Comparison of ENCODE assay signal across 11 cellular contexts in the genomic region with DNA sequence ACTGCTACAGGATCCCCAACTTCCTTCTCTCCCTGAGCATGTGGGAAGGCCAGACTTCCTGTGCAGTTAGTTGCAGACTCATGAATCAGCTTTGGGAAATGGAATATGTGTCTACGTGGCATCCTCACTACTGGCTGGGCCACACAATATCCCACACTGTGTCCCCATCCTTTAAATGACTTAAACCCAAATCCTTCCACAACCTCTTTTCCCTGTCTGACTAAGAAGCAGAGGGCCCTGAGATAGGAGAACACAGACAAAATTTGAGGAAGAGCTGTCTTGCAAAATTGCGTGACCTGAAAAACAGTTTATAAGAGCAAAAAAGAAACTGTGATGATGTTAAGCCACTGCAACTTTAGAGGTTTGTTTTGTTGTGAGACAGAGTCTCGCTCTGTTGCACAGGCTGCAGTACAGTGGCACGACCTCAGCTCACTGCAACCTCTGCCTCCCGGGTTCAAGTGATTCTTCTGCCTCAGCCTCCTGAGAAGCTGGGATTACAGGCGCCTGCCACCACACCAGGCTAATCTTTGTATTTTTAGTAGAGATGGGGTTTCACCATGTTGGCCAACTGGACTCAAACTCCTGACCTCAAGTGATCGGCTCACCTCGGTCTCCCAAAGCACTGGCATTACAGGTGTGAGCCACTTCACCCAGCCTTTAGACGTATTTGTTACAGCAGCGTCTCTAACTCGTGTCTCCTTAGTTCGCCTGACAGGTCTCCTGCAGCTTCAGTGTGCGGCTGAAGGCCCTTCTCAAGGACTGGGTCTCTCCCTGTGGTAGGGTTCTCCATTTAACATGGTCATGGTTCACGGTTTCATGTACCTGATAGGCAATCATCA. TPM values are rescaled to one million over a fixed set of nuclear protein-coding genes. Genes with fewer than 3 reads are reported as not detected.
A peak's percentile ranks its signal among the peaks of the same experiment; 100 is the strongest.
DNase-seq lines count a peak whose midpoint lies in the region; ATAC-seq and TF ChIP-seq lines count a peak whose summit lies in the region.
"Had no signal": no experiment of that assay in that cellular context is flagged by ENCODE, and none has a peak within 500 bp of the region (broad histone marks: within the 10 kb centered on the region; RNA-seq: fewer than 3 reads in every experiment).

No MANE protein-coding gene starts in this region.

- H3K27ac ChIP-seq in vagina (no peak overlapping the region), dorsolateral prefrontal cortex (peak overlapping the region in 1 of 59 donors; percentile 18)

- no peaks in the 10 kb centered on the region for H3K36me3 ChIP-seq in vagina

- H3K36me3 Mint-ChIP-seq in endothelial cell (ENCODE audit: low read depth, unreplicated experiment) (no peaks in the 10 kb centered on the region), T-helper 17 cell (ENCODE audit: low read depth) (no peaks in the 10 kb centered on the region)
- H3K36me3 Mint-ChIP-seq in activated CD4-positive, alpha-beta T cell treated with anti-CD3 and anti-CD28 coated beads, Interleukin-2, amount 10 ng/mL, durations not matched to agents 24 days and 14 days (ENCODE audit: low read depth), result no peaks in the 10 kb centered on the region
- H3K36me3 Mint-ChIP-seq: activated CD4-positive, alpha-beta memory T cell treated with anti-CD3 and anti-CD28 coated beads for 36 hours; memory B cell had no signal

- H3K4me1 Mint-ChIP-seq in endothelial cell (ENCODE audit: unreplicated experiment) (peaks cover 16% of the 10 kb centered on the region), T-helper 17 cell (peaks cover 2% of the 10 kb centered on the region)
- H3K4me1 Mint-ChIP-seq in activated CD4-positive, alpha-beta T cell treated with anti-CD3 and anti-CD28 coated beads, Interleukin-2, amount 10 ng/mL, durations not matched to agents 24 days and 14 days, result peaks cover 3% of the 10 kb centered on the region

- H3K9me3 ChIP-seq in vagina, result no peaks in the 10 kb centered on the region
- H3K9me3 ChIP-seq in T-helper 17 cell (ENCODE audit: control insufficient read depth, low read length, poor library complexity, severe bottlenecking), result no peaks in the 10 kb centered on the region

- no peaks in the 10 kb centered on the region for H3K27me3 ChIP-seq in vagina
- H3K27me3 ChIP-seq in dorsolateral prefrontal cortex, result peaks cover 0 to 5% (median 0%) of the 10 kb centered on the region in 45 donors

- intact Hi-C loops in vagina (cut with DNase I) (no loop called here), dorsolateral prefrontal cortex (cut with DNase I) (no loop called here)
- intact Hi-C loops in activated CD4-positive, alpha-beta T cell treated with anti-CD3 and anti-CD28 coated beads, Interleukin-2, amount 10 ng/mL, durations not matched to agents 24 days and 14 days (cut with micrococcal nuclease), result no loop called here

- no peak overlapping the region for H3K4me3 Mint-ChIP-seq in endothelial cell (ENCODE audit: unreplicated experiment)
- H3K4me3 Mint-ChIP-seq in activated CD4-positive, alpha-beta T cell treated with anti-CD3 and anti-CD28 coated beads, Interleukin-2, amount 10 ng/mL, durations not matched to agents 24 days and 14 days, result no peak overlapping the region
- no peak overlapping the region for H3K4me3 Mint-ChIP-seq in T-helper 17 cell
- H3K4me3 Mint-ChIP-seq: activated CD4-positive, alpha-beta memory T cell treated with anti-CD3 and anti-CD28 coated beads for 36 hours; memory B cell had no signal

- H3K27me3 Mint-ChIP-seq in endothelial cell (ENCODE audit: unreplicated experiment) (peaks cover 2% of the 10 kb centered on the region), T-helper 17 cell (no peaks in the 10 kb centered on the region)
- peaks cover 10% of the 10 kb centered on the region for H3K27me3 Mint-ChIP-seq in activated CD4-positive, alpha-beta T cell treated with anti-CD3 and anti-CD28 coated beads, Interleukin-2, amount 10 ng/mL, durations not matched to agents 24 days and 14 days
- H3K27me3 Mint-ChIP-seq: activated CD4-positive, alpha-beta memory T cell treated with anti-CD3 and anti-CD28 coated beads for 36 hours; memory B cell had no signal

- DNase-seq in endothelial cell (ENCODE audit: low spot score) (no peak), vagina (ENCODE audit: extremely low spot score in 2 of 2) (no peak), dorsolateral prefrontal cortex (no peak), T-helper 17 cell (no peak)
- DNase-seq in activated CD4-positive, alpha-beta T cell treated with anti-CD3 and anti-CD28 coated beads, Interleukin-2, amount 10 ng/mL, durations not matched to agents 24 days and 14 days, result no peak
- DNase-seq: activated CD4-positive, alpha-beta memory T cell treated with anti-CD3 and anti-CD28 coated beads for 36 hours; GOT3 had no signal

- ATAC-seq in GM18511 (IDR thresholded peaks at IDR 0.05; ENCODE audit: unreplicated experiment) (peak; percentile 92), GM21576 (IDR thresholded peaks at IDR 0.05; ENCODE audit: unreplicated experiment) (peak; percentile 76), HG03378 (IDR thresholded peaks at IDR 0.05; ENCODE audit: unreplicated experiment) (peak; percentile 77), T-helper 17 cell (no peak)

- no peaks in the 10 kb centered on the region for H3K4me1 ChIP-seq in vagina

- no peak overlapping the region for H3K4me3 ChIP-seq in vagina
- no peak overlapping the region for H3K4me3 ChIP-seq in dorsolateral prefrontal cortex

- TF ChIP-seq CTCF in endothelial cell (IDR thresholded peaks at IDR 0.05; ENCODE audit: unreplicated experiment) (no peak), vagina (IDR thresholded peaks at IDR 0.05) (no peak), dorsolateral prefrontal cortex (IDR thresholded peaks at IDR 0.05 in 54 of 56, conservative IDR thresholded peaks at IDR 0.05 in 2 of 56; ENCODE audit: low read depth in 1 of 56, partially characterized antibody in 56 of 56) (no peak)

- TF ChIP-seq POLR2A in vagina (IDR thresholded peaks at IDR 0.05), result no peak

- H3K27ac Mint-ChIP-seq in endothelial cell (ENCODE audit: unreplicated experiment), result peak overlapping the region; percentile 54
- H3K27ac Mint-ChIP-seq in activated CD4-positive, alpha-beta T cell treated with anti-CD3 and anti-CD28 coated beads, Interleukin-2, amount 10 ng/mL, durations not matched to agents 24 days and 14 days, result no peak overlapping the region
- no peak overlapping the region for H3K27ac Mint-ChIP-seq in T-helper 17 cell
- H3K27ac Mint-ChIP-seq: activated CD4-positive, alpha-beta memory T cell treated with anti-CD3 and anti-CD28 coated beads for 36 hours; memory B cell had no signal

- peaks cover 5% of the 10 kb centered on the region for H3K9me3 Mint-ChIP-seq in endothelial cell (ENCODE audit: unreplicated experiment)
- H3K9me3 Mint-ChIP-seq in activated CD4-positive, alpha-beta T cell treated with anti-CD3 and anti-CD28 coated beads, Interleukin-2, amount 10 ng/mL, durations not matched to agents 24 days and 14 days, result peaks cover 3% of the 10 kb centered on the region
- H3K9me3 Mint-ChIP-seq: activated CD4-positive, alpha-beta memory T cell treated with anti-CD3 and anti-CD28 coated beads for 36 hours had no signal

RNA-seq across cellular contexts. Expression of gene SFMBT2, which starts 46.9 kb away (rescaled TPM):
- 16.0 TPM for total RNA-seq in endothelial cell (ENCODE audit: unreplicated experiment)
- 12.5 TPM for total RNA-seq in vagina
- 10 to 100 TPM; 14.7 to 38.1 (median 24.3) TPM for total RNA-seq in dorsolateral prefrontal cortex
- 24.9 TPM in 2 replicates for total RNA-seq in activated CD4-positive, alpha-beta T cell treated with anti-CD3 and anti-CD28 coated beads, Interleukin-2, amount 10 ng/mL, durations not matched to agents 24 days and 14 days
- total RNA-seq in T-helper 17 cell, result 10 to 100 TPM; 18.2 to 19.4 TPM
